8 cellular contexts compared by ENCODE assay signal in the genomic region with DNA sequence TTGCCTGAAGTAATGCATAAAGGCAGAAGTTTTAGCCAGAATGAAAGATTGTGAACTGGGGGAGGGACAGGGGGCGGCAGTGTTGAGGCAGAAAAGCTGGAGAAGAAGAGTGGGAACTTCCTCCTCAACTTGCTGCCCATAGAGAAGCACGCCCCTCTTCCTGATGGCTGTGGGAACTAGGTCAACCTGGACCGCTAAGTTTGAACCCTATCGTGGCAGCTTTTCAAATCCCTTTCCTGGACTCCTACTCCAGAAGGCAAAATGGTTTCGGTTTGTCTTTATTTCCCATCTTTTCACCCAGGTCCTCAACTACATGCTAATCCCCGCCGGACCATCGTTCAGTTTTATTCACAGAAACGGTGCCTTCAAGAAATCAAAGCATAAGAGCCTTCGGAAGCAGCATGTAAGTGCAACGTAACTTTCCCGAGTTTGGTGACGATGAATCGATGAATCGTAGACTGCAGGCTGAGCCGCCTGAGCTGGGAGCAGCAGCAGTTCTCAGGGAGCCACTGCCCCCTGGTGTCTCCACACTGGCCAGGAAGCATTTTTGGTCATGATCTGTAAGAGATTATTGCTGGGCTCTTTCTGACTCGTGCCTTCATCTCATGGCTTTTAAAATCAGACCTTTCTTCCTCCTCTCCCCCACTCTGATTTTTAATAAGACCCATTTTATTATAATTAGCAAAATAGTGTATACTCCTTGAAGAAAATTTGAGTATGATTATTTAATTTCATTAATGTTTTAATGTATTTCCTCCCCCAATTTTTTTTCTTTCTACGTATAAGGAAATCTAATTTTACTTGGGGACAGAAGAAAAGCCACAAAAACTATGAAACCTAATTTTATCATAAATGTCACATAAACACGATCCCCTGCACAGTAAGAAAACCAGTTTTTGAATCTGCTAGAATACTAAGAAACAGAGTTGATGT. TPM values are rescaled to one million over a fixed set of nuclear protein-coding genes. Genes with fewer than 3 reads are reported as not detected.
A peak's percentile ranks its signal among the peaks of the same experiment; 100 is the strongest.
DNase-seq lines count a peak whose midpoint lies in the region; TF ChIP-seq lines count a peak whose summit lies in the region.

No MANE protein-coding gene starts in this region.

- H3K36me3 Mint-ChIP-seq in endothelial cell (ENCODE audit: low read depth, unreplicated experiment) = no peaks in the 10 kb centered on the region

- H3K4me1 Mint-ChIP-seq in endothelial cell (ENCODE audit: unreplicated experiment) = peaks cover 13% of the 10 kb centered on the region

- H3K4me3 Mint-ChIP-seq in endothelial cell (ENCODE audit: unreplicated experiment) = peak overlapping the region; percentile 85

- no peaks in the 10 kb centered on the region for H3K9me3 Mint-ChIP-seq in endothelial cell (ENCODE audit: unreplicated experiment)

- peak; percentile 64 for DNase-seq in COLO668 (lab: John Stamatoyannopoulos, UW; ENCODE audit: unreplicated experiment)
- peak; percentile 79 for DNase-seq in GM20000 (ENCODE audit: low spot score)
- peak; percentile 91 for DNase-seq in HT-29 (ENCODE audit: low spot score)
- peak; percentile 56 for DNase-seq in NOMO-1 treated with dmso at 0.1 percent for 144 hours (lab: John Stamatoyannopoulos, UW; ENCODE audit: unreplicated experiment)
- peak; percentile 60 for DNase-seq in activated CD8-positive, alpha-beta memory T cell treated with anti-CD3 and anti-CD28 coated beads, Interleukin-2, amount 50 U/mL, for 1 hour (ENCODE audit: extremely low read depth)
- DNase-seq in endothelial cell (ENCODE audit: low spot score) = peak; percentile 86
- DNase-seq in midbrain (lab: John Stamatoyannopoulos, UW) = peak; percentile 84
- DNase-seq in stimulated activated CD8-positive, alpha-beta memory T cell treated with anti-CD3 and anti-CD28 coated beads, Interleukin-15, amount 100 ng/mL, for 48 hours (ENCODE audit: low read depth in 2 of 2) = peak; percentile 72 to 75

- H3K27ac Mint-ChIP-seq in endothelial cell (ENCODE audit: unreplicated experiment) = peak overlapping the region; percentile 19

- no peaks in the 10 kb centered on the region for H3K27me3 Mint-ChIP-seq in endothelial cell (ENCODE audit: unreplicated experiment)

- peak; percentile 83 for TF ChIP-seq CTCF in GM20000 (IDR thresholded peaks at IDR 0.05; ENCODE audit: extremely low read depth, missing control alignments)
- TF ChIP-seq CTCF in endothelial cell (IDR thresholded peaks at IDR 0.05; ENCODE audit: unreplicated experiment) = peak; percentile 51

RNA-seq across cellular contexts. Expression of gene SPINK2, which starts 21.4 kb away (rescaled TPM):
- not detected in 2 replicates for total RNA-seq in HT-29 (2014; rRNA removed; shearing (Covaris generic))
- not detected for total RNA-seq in endothelial cell (ENCODE audit: unreplicated experiment)

Comparison
In these comparisons a context has a peak if more than half of its experiments do, and no peak if none do; other contexts are left out.
1. Peak in every context shown above with its lines: DNase-seq.